In genomic region chr5:63931841-63932240, GRCh38 we compare ENCODE assay signal across 27 cellular contexts. TPM values are rescaled to one million over a fixed set of nuclear protein-coding genes. Genes with fewer than 3 reads are reported as not detected.
"Had no signal": no experiment of that assay in that cellular context is flagged by ENCODE, and none has a peak within 500 bp of the region (broad histone marks: within the 10 kb centered on the region; RNA-seq: fewer than 3 reads in every experiment).

No MANE protein-coding gene starts in this region.

- H3K4me3 ChIP-seq: body of pancreas, gastrocnemius medialis, thoracic aorta, uterus had no signal

- H3K4me1 ChIP-seq: body of pancreas, gastrocnemius medialis, uterus had no signal

- H3K27ac ChIP-seq: body of pancreas, gastrocnemius medialis, neutrophil, thoracic aorta, uterus had no signal

- DNase-seq: activated B cell treated with CpG ODN at 0.5 μM for 24 hours; activated CD4-positive, alpha-beta T cell treated with anti-CD3 and anti-CD28 coated beads, Interleukin-2, amount 50 U/mL, for 1 hour; activated CD8-positive, alpha-beta memory T cell treated with anti-CD3 and anti-CD28 coated beads, Interleukin-2, amount 10 ng/mL, durations not matched to agents 7 days and 5 days; activated CD8-positive, alpha-beta T cell treated with anti-CD3 and anti-CD28 coated beads, Interleukin-2, amount 10 ng/mL, durations not matched to agents 7 days and 5 days; activated naive CD4-positive, alpha-beta T cell treated with Interleukin-2 at 50 U/mL for 16 hours; activated T-cell treated with anti-CD3 and anti-CD28 coated beads, Interleukin-2, amount 50 U/mL, for 72 hours; aorta; body of pancreas; cortex of kidney; effector memory CD8-positive, alpha-beta T cell; erythroblast; gastrocnemius medialis; hippocampal formation; left cardiac atrium; left ventricle myocardium superior; small intestine; stimulated activated CD4-positive, alpha-beta T cell treated with anti-CD3 and anti-CD28 coated beads, Interleukin-4, amount 100 ng/mL, for 24 hours; uterus had no signal

- H3K9me3 ChIP-seq: body of pancreas, gastrocnemius medialis, neutrophil, thoracic aorta, uterus had no signal

- H3K27me3 ChIP-seq: body of pancreas, gastrocnemius medialis, neutrophil, uterus had no signal

- H3K36me3 ChIP-seq: gastrocnemius medialis, neutrophil, thoracic aorta, uterus had no signal

RNA-seq across cellular contexts. Expression of gene HTR1A, which starts 30.4 kb away (rescaled TPM):
- total RNA-seq: activated B cell treated with CpG ODN at 0.5 μM for 24 hours; activated CD8-positive, alpha-beta memory T cell treated with anti-CD3 and anti-CD28 coated beads, Interleukin-2, amount 10 ng/mL, durations not matched to agents 7 days and 5 days; activated CD8-positive, alpha-beta T cell treated with anti-CD3 and anti-CD28 coated beads, Interleukin-2, amount 10 ng/mL, durations not matched to agents 7 days and 5 days; activated T-cell treated with anti-CD3 and anti-CD28 coated beads, Interleukin-2, amount 50 U/mL, for 72 hours; body of pancreas; chondrocyte; gastrocnemius medialis; left cardiac atrium; left ventricle myocardium superior; lung microvascular endothelial cell; mucosa of gallbladder; osteocyte; progenitor cell of endocrine pancreas; sciatic nerve; subcutaneous adipose tissue had no signal
